ENCODE assay signal across 10 cellular contexts in the genomic region with DNA sequence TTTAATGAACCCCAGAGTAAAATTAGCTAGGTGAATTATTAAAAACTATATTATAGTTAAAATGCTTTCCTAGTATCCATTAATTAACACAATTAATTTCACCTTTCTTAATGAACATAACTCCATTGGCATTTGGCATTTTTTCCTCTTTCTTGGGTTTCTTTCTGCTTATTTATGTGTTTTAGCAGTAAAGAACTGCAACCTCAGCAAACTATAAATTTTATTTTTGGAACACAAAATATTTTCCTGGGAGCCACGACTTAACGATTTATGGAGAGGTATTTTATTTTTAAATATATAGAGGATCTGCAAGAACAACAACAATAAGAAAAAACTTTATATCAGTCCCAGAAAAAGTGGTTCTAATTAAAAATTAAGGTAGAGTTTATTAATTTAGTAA.
"Had no signal": no experiment of that assay in that cellular context is flagged by ENCODE, and none has a peak within 500 bp of the region (broad histone marks: within the 10 kb centered on the region; RNA-seq: fewer than 3 reads in every experiment).

No MANE protein-coding gene starts in this region.

- H3K4me2 ChIP-seq: KMS-11 had no signal

- H3K4me1 ChIP-seq: HAP-1 had no signal

- DNase-seq: GM23248, GOT3, H7, HFFc6, Karpas-422, KBM-7 had no signal

- ATAC-seq: HCT116 had no signal

- H2AFZ ChIP-seq: GM23248 had no signal

- H3K27ac ChIP-seq: GM23248, KMS-11 had no signal

- H3K9me3 ChIP-seq: HAP-1 had no signal

- FAIRE-seq: HTR-8/SVneo had no signal

- H3K9ac ChIP-seq: GM23248, KMS-11 had no signal

- H3K36me3 ChIP-seq: HAP-1 had no signal

- H3K4me3 ChIP-seq: GM23248, HAP-1 had no signal
